In genomic region chr10:92691042-92691590, GRCh38 we compare ENCODE assay signal across 8 cellular contexts. TPM values are rescaled to one million over a fixed set of nuclear protein-coding genes. Genes with fewer than 3 reads are reported as not detected.
DNase-seq lines count a peak whose midpoint lies in the region; ATAC-seq and TF ChIP-seq lines count a peak whose summit lies in the region.

No MANE protein-coding gene starts in this region.

- DNase-seq in CD8-positive, alpha-beta memory T cell = no peak
- no peak for DNase-seq in SJCRH30
- no peak for DNase-seq in fibroblast of pulmonary artery (ENCODE audit: low read depth)
- no peak for DNase-seq in osteocyte (ENCODE audit: extremely low spot score, unreplicated experiment)
- DNase-seq in HuH-7 (ENCODE audit: low spot score) = no peak
- no peak for DNase-seq in activated gamma-delta T cell treated with Interleukin-2 at 50 U/mL for 16 hours
- no peak for DNase-seq in cerebellar cortex (ENCODE audit: low spot score)

- peak overlapping the region in 3 of 8 donors; percentile 29 to 55 (median 53) for H3K27ac Mint-ChIP-seq in CD8-positive, alpha-beta memory T cell
- H3K27ac Mint-ChIP-seq in osteocyte (ENCODE audit: unreplicated experiment) = no peak overlapping the region

- peaks cover 22 to 30% (median 24%) of the 10 kb centered on the region in 3 donors for H3K4me1 Mint-ChIP-seq in CD8-positive, alpha-beta memory T cell
- peaks cover 5% of the 10 kb centered on the region for H3K4me1 Mint-ChIP-seq in osteocyte (ENCODE audit: unreplicated experiment)

- no peak for TF ChIP-seq CTCF in fibroblast of pulmonary artery (IDR thresholded peaks at IDR 0.05; ENCODE audit: low read length, missing control alignments)
- TF ChIP-seq CTCF in osteocyte (IDR thresholded peaks at IDR 0.05) = no peak

- peak overlapping the region; percentile 66 to 91 (median 80) for H3K4me3 Mint-ChIP-seq in CD8-positive, alpha-beta memory T cell
- peak overlapping the region; percentile 57 for H3K4me3 Mint-ChIP-seq in osteocyte (ENCODE audit: unreplicated experiment)

- POLR2A ChIA-PET in CD8-positive, alpha-beta memory T cell (lab: Charles Lee) = interaction anchor here (0.6 kb wide), 1 partner anchor 8 kb away, joined by 3 read pairs; no protein-coding TSS in a partner anchor

- peaks cover 0 to 9% (median 3%) of the 10 kb centered on the region in 5 donors for H3K9me3 Mint-ChIP-seq in CD8-positive, alpha-beta memory T cell
- H3K9me3 Mint-ChIP-seq in osteocyte (ENCODE audit: unreplicated experiment) = peaks cover 3% of the 10 kb centered on the region

- H3K27me3 ChIP-seq in CD8-positive, alpha-beta memory T cell (ENCODE audit: insufficient read depth, low read length, poor library complexity, severe bottlenecking) = peaks cover 38% of the 10 kb centered on the region
- no peaks in the 10 kb centered on the region for H3K27me3 ChIP-seq in SJCRH30

- no peaks in the 10 kb centered on the region for H3K36me3 Mint-ChIP-seq in CD8-positive, alpha-beta memory T cell
- no peaks in the 10 kb centered on the region for H3K36me3 Mint-ChIP-seq in osteocyte (ENCODE audit: unreplicated experiment)

- peaks cover 33 to 73% of the 10 kb centered on the region in 2 donors for H3K27me3 Mint-ChIP-seq in CD8-positive, alpha-beta memory T cell
- H3K27me3 Mint-ChIP-seq in osteocyte (ENCODE audit: unreplicated experiment) = peaks cover 37% of the 10 kb centered on the region

- ATAC-seq in HG02623 (IDR thresholded peaks at IDR 0.05; ENCODE audit: unreplicated experiment) = no peak

- peaks cover 21% of the 10 kb centered on the region for H3K4me1 ChIP-seq in CD8-positive, alpha-beta memory T cell (ENCODE audit: insufficient read depth, low read length)
- H3K4me1 ChIP-seq in SJCRH30 = no peaks in the 10 kb centered on the region

- H3K9me3 ChIP-seq in CD8-positive, alpha-beta memory T cell (ENCODE audit: low read length) = no peaks in the 10 kb centered on the region
- no peaks in the 10 kb centered on the region for H3K9me3 ChIP-seq in SJCRH30 (replicated peaks)

- peak overlapping the region; percentile 72 for H3K27ac ChIP-seq in CD8-positive, alpha-beta memory T cell (ENCODE audit: low read depth, low read length)
- H3K27ac ChIP-seq in SJCRH30 = no peak overlapping the region

- peak overlapping the region; percentile 45 for H3K4me3 ChIP-seq in CD8-positive, alpha-beta memory T cell (ENCODE audit: low read length)
- H3K4me3 ChIP-seq in SJCRH30 (peak overlapping the region; percentile 77; the same call in 1 of the 2 replicates), fibroblast of pulmonary artery (replicated peaks; ENCODE audit: low read depth, low read length) (peak overlapping the region; percentile 75)

- no peaks in the 10 kb centered on the region for H3K36me3 ChIP-seq in CD8-positive, alpha-beta memory T cell (ENCODE audit: insufficient read depth, low read length)
- no peaks in the 10 kb centered on the region for H3K36me3 ChIP-seq in SJCRH30

- CTCF ChIA-PET in CD8-positive, alpha-beta memory T cell (lab: Charles Lee) = interaction anchor here (0.8 kb wide), 1 partner anchor 56 kb away, joined by 3 read pairs; no protein-coding TSS in a partner anchor

RNA-seq across cellular contexts. Expression of gene HHEX, which starts 1.4 kb away (rescaled TPM):
- total RNA-seq in CD8-positive, alpha-beta memory T cell = not detected
- 0.90 TPM for polyA plus RNA-seq in CD8-positive, alpha-beta memory T cell
- total RNA-seq in SJCRH30 (2014; rRNA removed; shearing (Covaris generic)) = 2.9 and 4.2 TPM in 2 replicates
- total RNA-seq in osteocyte = 1.2 and 1.7 TPM in 2 replicates
